In the genomic region with DNA sequence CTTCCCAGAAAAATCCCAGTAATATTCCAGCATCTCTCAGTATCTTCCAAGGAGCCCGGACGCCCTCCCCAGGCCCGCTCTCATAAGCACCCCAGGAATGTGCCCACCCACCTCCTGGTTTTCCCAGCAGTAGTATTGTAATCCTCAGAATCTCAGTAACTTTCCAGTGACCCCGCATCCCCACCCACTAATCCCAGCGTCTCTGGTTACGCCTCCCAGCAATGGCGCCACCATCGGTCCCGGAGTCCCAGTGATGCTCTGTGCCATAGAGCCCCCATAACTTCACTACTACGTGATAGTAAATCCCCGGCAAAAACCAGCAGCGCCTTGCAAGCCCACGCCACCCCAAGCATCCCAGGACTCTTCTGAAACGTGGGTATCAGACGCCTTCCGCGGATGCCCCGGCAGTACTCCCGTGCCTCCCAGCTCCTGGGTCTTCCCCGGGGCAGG, we compare ENCODE assay signal across 8 cellular contexts. TPM values are rescaled to one million over a fixed set of nuclear protein-coding genes. Genes with fewer than 3 reads are reported as not detected.
A peak's percentile ranks its signal among the peaks of the same experiment; 100 is the strongest.
DNase-seq lines count a peak whose midpoint lies in the region; ATAC-seq and TF ChIP-seq lines count a peak whose summit lies in the region.

No MANE protein-coding gene starts in this region.

- H4K20me1 ChIP-seq in mammary epithelial cell (ENCODE audit: insufficient read depth, low read length): no peaks in the 10 kb centered on the region

- in situ Hi-C loops in mammary epithelial cell (cut with MboI; ENCODE audit: low sequenced_read_pairs in 2 of 2): loop anchor here in 1 of 2 donors (25.0 kb wide), 1 partner anchor 147 kb away; no protein-coding TSS in a partner anchor

- 2% methylated on average over 16 of the region's 20 CpGs for WGBS in mammary epithelial cell (ENCODE audit: low coverage, missing lambda C conversion rate)

- ATAC-seq in HG03196 (IDR thresholded peaks at IDR 0.05; ENCODE audit: unreplicated experiment): peak; percentile 7
- no peak for ATAC-seq in HG02870 (IDR thresholded peaks at IDR 0.05; ENCODE audit: unreplicated experiment)
- ATAC-seq in HG02759 (IDR thresholded peaks at IDR 0.05; ENCODE audit: unreplicated experiment): no peak

- peak overlapping the region; percentile 55; the same call in 1 of the 2 replicates for H3K27ac ChIP-seq in SJSA1
- no peak overlapping the region for H3K27ac ChIP-seq in mammary epithelial cell (ENCODE audit: insufficient read depth, low read depth, low read length)

- no TSS peak for BruUV-seq in mammary epithelial cell (replicated peaks; lab: Mats Ljungman, UMichigan)

- H3K9ac ChIP-seq in ES-I3 (ENCODE audit: low read depth, low read length) (peak overlapping the region; percentile 70), mammary epithelial cell (ENCODE audit: insufficient read depth, low read length) (peak overlapping the region; percentile 41)

- no peaks in the 10 kb centered on the region for H3K36me3 ChIP-seq in ES-I3 (ENCODE audit: insufficient read depth, low read length)
- peaks cover 28% of the 10 kb centered on the region for H3K36me3 ChIP-seq in SJSA1
- H3K36me3 ChIP-seq in mammary epithelial cell (ENCODE audit: insufficient read depth, low read length): peaks cover 3% of the 10 kb centered on the region

- H3K4me1 ChIP-seq in ES-I3 (ENCODE audit: insufficient read depth, low read length) (no peaks in the 10 kb centered on the region), SJSA1 (replicated peaks) (peaks cover 18% of the 10 kb centered on the region), mammary epithelial cell (ENCODE audit: insufficient read depth, low read length) (peaks cover 8% of the 10 kb centered on the region)

- peak overlapping the region; percentile 98 for H3K4me2 ChIP-seq in mammary epithelial cell (ENCODE audit: insufficient read depth, low read depth, low read length)

- intact Hi-C loops in mammary epithelial cell (cut with micrococcal nuclease): loop anchor here (1.0 to 2.0 kb wide), 5 partner anchors 12 to 180 kb away; a partner anchor contains a TSS

- peak overlapping the region; percentile 95 for H2AFZ ChIP-seq in mammary epithelial cell (ENCODE audit: low read depth, low read length)

- H3K4me3 ChIP-seq in SJSA1 (peak overlapping the region; percentile 78), mammary epithelial cell (replicated peaks in 1 of 3; ENCODE audit: insufficient read depth in 1 of 3, low read depth in 2 of 3, low read length in 3 of 3) (peak overlapping the region; percentile 86 to 99 (median 99)), iPS-18c (ENCODE audit: insufficient read depth, low read depth, low read length) (peak overlapping the region; percentile 82)

- dilution Hi-C loops in mammary epithelial cell (cut with HindIII; ENCODE audit: low sequenced_read_pairs): no loop called here

- CTCF ChIA-PET in mammary epithelial cell (lab: Charles Lee; ENCODE audit: low non-redundant PET): no interaction called here

- H3K9me3 ChIP-seq in ES-I3 (ENCODE audit: control insufficient read depth, insufficient read depth, low read length) (no peaks in the 10 kb centered on the region), SJSA1 (replicated peaks) (no peaks in the 10 kb centered on the region; the same call in 1 of the 2 replicates), mammary epithelial cell (replicated peaks; ENCODE audit: insufficient read depth, low read length) (no peaks in the 10 kb centered on the region), iPS-18c (ENCODE audit: control insufficient read depth, insufficient read depth, low read length) (no peaks in the 10 kb centered on the region)

- peak in 1 of 2 donors; percentile 39 for TF ChIP-seq CTCF in mammary epithelial cell (conservative IDR thresholded peaks at IDR 0.05 in 1 of 2, IDR thresholded peaks at IDR 0.05 in 1 of 2; ENCODE audit: extremely low read depth in 1 of 2, insufficient read depth in 1 of 2, low read depth in 1 of 2, low read length in 2 of 2)

- H3K27me3 ChIP-seq in SJSA1 (replicated peaks): no peaks in the 10 kb centered on the region
- H3K27me3 ChIP-seq in mammary epithelial cell (ENCODE audit: insufficient read depth, low read length): no peaks in the 10 kb centered on the region

- H3K79me2 ChIP-seq in mammary epithelial cell (ENCODE audit: insufficient read depth, low read length): peaks cover 15% of the 10 kb centered on the region

- DNase-seq in SJSA1 (ENCODE audit: low read depth in 1 of 2, low spot score in 2 of 2): peak; percentile 71 to 80
- DNase-seq in mammary epithelial cell: peak; percentile 36
- DNase-seq in retina: peak; percentile 76

RNA-seq across cellular contexts. Expression of a gene that starts 1.0 kb away (rescaled TPM):
- 41.6 and 47.5 TPM in 2 replicates for total RNA-seq in SJSA1 (2014; rRNA removed; shearing (Covaris generic))
- 100 to 1,000 TPM; 100 to 118 TPM for total RNA-seq in mammary epithelial cell
- 48.1 TPM for polyA plus RNA-seq in mammary epithelial cell
- 150 TPM for polyA minus RNA-seq in mammary epithelial cell

RNA-seq across cellular contexts. Expression of a gene that starts 12.1 kb away (rescaled TPM):
- 2.9 and 5.5 TPM in 2 replicates for total RNA-seq in SJSA1 (2014; rRNA removed; shearing (Covaris generic))
- total RNA-seq in mammary epithelial cell: 10 to 100 TPM; 10.2 to 15.7 TPM
- 19.6 TPM for polyA plus RNA-seq in mammary epithelial cell
- 22.2 TPM for polyA minus RNA-seq in mammary epithelial cell

RNA-seq across cellular contexts. Expression of a gene that starts 18.7 kb away (rescaled TPM):
- 31.4 and 33.7 TPM in 2 replicates for total RNA-seq in SJSA1 (2014; rRNA removed; shearing (Covaris generic))
- 10 to 100 TPM; 21.7 to 22.0 TPM for total RNA-seq in mammary epithelial cell
- 16.6 TPM for polyA plus RNA-seq in mammary epithelial cell
- polyA minus RNA-seq in mammary epithelial cell: 55.9 TPM

RNA-seq across cellular contexts. Expression of a gene that starts 45.7 kb away (rescaled TPM):
- 0.47 TPM in 1 of 2 replicates, not detected in the other for total RNA-seq in SJSA1 (2014; rRNA removed; shearing (Covaris generic))
- 1 to 10 TPM; 5.7 to 6.8 TPM for total RNA-seq in mammary epithelial cell
- 2.1 TPM for polyA plus RNA-seq in mammary epithelial cell
- not detected for polyA minus RNA-seq in mammary epithelial cell
